ENCODE assay signal across 1 cellular context in the genomic region with DNA sequence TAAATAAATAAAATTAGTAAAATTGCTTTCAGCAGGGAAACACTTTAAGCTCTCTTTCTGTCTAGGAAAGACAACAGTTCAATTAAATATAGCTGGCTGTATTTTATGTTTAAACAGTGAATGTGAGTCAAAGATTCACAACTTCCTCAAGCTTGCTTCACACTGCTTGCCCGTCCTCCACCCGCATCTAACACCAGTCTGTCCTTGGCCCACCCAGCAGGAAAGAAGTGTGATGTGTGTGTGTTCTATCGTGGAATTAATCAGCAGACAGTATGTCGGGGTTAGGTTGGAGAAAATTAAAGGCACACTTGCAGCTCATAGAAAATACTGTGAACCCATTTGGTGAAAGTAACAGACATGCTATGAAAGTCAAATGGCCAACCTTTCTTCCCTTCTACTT.
TF ChIP-seq lines count a peak whose summit lies in the region.

No MANE protein-coding gene starts in this region.

TF ChIP-seq in GM23338, 12 proteins besides CTCF, POLR2A, EP300 and RAD21:
- TF ChIP-seq, protein P1, sequence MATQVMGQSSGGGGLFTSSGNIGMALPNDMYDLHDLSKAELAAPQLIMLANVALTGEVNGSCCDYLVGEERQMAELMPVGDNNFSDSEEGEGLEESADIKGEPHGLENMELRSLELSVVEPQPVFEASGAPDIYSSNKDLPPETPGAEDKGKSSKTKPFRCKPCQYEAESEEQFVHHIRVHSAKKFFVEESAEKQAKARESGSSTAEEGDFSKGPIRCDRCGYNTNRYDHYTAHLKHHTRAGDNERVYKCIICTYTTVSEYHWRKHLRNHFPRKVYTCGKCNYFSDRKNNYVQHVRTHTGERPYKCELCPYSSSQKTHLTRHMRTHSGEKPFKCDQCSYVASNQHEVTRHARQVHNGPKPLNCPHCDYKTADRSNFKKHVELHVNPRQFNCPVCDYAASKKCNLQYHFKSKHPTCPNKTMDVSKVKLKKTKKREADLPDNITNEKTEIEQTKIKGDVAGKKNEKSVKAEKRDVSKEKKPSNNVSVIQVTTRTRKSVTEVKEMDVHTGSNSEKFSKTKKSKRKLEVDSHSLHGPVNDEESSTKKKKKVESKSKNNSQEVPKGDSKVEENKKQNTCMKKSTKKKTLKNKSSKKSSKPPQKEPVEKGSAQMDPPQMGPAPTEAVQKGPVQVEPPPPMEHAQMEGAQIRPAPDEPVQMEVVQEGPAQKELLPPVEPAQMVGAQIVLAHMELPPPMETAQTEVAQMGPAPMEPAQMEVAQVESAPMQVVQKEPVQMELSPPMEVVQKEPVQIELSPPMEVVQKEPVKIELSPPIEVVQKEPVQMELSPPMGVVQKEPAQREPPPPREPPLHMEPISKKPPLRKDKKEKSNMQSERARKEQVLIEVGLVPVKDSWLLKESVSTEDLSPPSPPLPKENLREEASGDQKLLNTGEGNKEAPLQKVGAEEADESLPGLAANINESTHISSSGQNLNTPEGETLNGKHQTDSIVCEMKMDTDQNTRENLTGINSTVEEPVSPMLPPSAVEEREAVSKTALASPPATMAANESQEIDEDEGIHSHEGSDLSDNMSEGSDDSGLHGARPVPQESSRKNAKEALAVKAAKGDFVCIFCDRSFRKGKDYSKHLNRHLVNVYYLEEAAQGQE (IDR thresholded peaks at IDR 0.05; ENCODE audit: unreplicated experiment), result no peak
- TF ChIP-seq ZNF114 (CRISPR knock-in tag; IDR thresholded peaks at IDR 0.05) (no peak), STAT1 (IDR thresholded peaks at IDR 0.05; ENCODE audit: unreplicated experiment) (no peak), EZH2 (IDR thresholded peaks at IDR 0.05; ENCODE audit: low read depth, unreplicated experiment) (no peak), EZH2phosphoT487 (IDR thresholded peaks at IDR 0.05; ENCODE audit: unreplicated experiment) (no peak), CREB1 (CRISPR knock-in tag; IDR thresholded peaks at IDR 0.05; ENCODE audit: low read depth) (no peak), JUNB (IDR thresholded peaks at IDR 0.05; ENCODE audit: unreplicated experiment) (no peak), ZNF331 (CRISPR knock-in tag; IDR thresholded peaks at IDR 0.05; ENCODE audit: low read depth) (no peak), NANOG (IDR thresholded peaks at IDR 0.05; ENCODE audit: borderline replicate concordance) (no peak), POLR2AphosphoS5 (IDR thresholded peaks at IDR 0.05; ENCODE audit: low read depth) (no peak)
- TF ChIP-seq, protein P2, sequence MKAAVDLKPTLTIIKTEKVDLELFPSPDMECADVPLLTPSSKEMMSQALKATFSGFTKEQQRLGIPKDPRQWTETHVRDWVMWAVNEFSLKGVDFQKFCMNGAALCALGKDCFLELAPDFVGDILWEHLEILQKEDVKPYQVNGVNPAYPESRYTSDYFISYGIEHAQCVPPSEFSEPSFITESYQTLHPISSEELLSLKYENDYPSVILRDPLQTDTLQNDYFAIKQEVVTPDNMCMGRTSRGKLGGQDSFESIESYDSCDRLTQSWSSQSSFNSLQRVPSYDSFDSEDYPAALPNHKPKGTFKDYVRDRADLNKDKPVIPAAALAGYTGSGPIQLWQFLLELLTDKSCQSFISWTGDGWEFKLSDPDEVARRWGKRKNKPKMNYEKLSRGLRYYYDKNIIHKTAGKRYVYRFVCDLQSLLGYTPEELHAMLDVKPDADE (IDR thresholded peaks at IDR 0.05), result no peak
- TF ChIP-seq, protein P3, sequence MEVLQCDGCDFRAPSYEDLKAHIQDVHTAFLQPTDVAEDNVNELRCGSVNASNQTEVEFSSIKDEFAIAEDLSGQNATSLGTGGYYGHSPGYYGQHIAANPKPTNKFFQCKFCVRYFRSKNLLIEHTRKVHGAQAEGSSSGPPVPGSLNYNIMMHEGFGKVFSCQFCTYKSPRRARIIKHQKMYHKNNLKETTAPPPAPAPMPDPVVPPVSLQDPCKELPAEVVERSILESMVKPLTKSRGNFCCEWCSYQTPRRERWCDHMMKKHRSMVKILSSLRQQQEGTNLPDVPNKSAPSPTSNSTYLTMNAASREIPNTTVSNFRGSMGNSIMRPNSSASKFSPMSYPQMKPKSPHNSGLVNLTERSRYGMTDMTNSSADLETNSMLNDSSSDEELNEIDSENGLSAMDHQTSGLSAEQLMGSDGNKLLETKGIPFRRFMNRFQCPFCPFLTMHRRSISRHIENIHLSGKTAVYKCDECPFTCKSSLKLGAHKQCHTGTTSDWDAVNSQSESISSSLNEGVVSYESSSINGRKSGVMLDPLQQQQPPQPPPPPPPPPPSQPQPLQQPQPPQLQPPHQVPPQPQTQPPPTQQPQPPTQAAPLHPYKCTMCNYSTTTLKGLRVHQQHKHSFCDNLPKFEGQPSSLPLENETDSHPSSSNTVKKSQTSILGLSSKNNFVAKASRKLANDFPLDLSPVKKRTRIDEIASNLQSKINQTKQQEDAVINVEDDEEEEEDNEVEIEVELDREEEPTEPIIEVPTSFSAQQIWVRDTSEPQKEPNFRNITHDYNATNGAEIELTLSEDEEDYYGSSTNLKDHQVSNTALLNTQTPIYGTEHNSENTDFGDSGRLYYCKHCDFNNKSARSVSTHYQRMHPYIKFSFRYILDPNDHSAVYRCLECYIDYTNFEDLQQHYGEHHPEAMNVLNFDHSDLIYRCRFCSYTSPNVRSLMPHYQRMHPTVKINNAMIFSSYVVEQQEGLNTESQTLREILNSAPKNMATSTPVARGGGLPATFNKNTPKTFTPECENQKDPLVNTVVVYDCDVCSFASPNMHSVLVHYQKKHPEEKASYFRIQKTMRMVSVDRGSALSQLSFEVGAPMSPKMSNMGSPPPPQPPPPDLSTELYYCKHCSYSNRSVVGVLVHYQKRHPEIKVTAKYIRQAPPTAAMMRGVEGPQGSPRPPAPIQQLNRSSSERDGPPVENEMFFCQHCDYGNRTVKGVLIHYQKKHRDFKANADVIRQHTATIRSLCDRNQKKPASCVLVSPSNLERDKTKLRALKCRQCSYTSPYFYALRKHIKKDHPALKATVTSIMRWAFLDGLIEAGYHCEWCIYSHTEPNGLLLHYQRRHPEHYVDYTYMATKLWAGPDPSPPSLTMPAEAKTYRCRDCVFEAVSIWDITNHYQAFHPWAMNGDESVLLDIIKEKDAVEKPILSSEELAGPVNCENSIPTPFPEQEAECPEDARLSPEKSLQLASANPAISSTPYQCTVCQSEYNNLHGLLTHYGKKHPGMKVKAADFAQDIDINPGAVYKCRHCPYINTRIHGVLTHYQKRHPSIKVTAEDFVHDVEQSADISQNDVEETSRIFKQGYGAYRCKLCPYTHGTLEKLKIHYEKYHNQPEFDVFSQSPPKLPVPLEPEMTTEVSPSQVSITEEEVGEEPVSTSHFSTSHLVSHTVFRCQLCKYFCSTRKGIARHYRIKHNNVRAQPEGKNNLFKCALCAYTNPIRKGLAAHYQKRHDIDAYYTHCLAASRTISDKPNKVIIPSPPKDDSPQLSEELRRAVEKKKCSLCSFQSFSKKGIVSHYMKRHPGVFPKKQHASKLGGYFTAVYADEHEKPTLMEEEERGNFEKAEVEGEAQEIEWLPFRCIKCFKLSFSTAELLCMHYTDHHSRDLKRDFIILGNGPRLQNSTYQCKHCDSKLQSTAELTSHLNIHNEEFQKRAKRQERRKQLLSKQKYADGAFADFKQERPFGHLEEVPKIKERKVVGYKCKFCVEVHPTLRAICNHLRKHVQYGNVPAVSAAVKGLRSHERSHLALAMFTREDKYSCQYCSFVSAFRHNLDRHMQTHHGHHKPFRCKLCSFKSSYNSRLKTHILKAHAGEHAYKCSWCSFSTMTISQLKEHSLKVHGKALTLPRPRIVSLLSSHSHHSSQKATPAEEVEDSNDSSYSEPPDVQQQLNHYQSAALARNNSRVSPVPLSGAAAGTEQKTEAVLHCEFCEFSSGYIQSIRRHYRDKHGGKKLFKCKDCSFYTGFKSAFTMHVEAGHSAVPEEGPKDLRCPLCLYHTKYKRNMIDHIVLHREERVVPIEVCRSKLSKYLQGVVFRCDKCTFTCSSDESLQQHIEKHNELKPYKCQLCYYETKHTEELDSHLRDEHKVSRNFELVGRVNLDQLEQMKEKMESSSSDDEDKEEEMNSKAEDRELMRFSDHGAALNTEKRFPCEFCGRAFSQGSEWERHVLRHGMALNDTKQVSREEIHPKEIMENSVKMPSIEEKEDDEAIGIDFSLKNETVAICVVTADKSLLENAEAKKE (CRISPR knock-in tag; IDR thresholded peaks at IDR 0.05), result no peak
